Comparison of ENCODE assay signal across 8 cellular contexts in genomic region chr1:236523704-236524141, GRCh38. TPM values are rescaled to one million over a fixed set of nuclear protein-coding genes. Genes with fewer than 3 reads are reported as not detected.
DNase-seq lines count a peak whose midpoint lies in the region; ATAC-seq and TF ChIP-seq lines count a peak whose summit lies in the region.

LGALS8 (plus strand) TSS chr1:236523982; CDS start chr1:236526071, 2,089 bp downstream.

- H3K27ac ChIP-seq in SK-N-SH (ENCODE audit: low read depth in 2 of 2, low read length in 1 of 2) (peak within 1 kb of the TSS; percentile 7 to 40; a peak in 3 of 4 replicates), suprapubic skin (peak within 1 kb of the TSS; percentile 87)

- intact Hi-C loops in Calu3 (cut with micrococcal nuclease; ENCODE audit: unreplicated experiment): loop anchor here (5.0 kb wide), 1 partner anchor 131 kb away; the partner anchor contains the start of gene EDARADD

- H3K9me2 ChIP-seq in SK-N-SH: no peaks in the 10 kb centered on the region

- peak within 1 kb of the TSS; percentile 97 for H2AFZ ChIP-seq in SK-N-SH (ENCODE audit: low read depth)

- TF ChIP-seq CTCF in Calu3 (IDR thresholded peaks at IDR 0.05; ENCODE audit: unreplicated experiment): no peak
- no peak for TF ChIP-seq CTCF in SK-N-SH (IDR thresholded peaks at IDR 0.05)
- no peak for TF ChIP-seq CTCF in omental fat pad (IDR thresholded peaks at IDR 0.05)
- no peak for TF ChIP-seq CTCF in suprapubic skin (IDR thresholded peaks at IDR 0.05)

- DNase-seq in Calu3 (peak; percentile 80), HuH-7 (ENCODE audit: low spot score) (peak; percentile 46), SK-N-SH (peak; percentile 93), globus pallidus (ENCODE audit: low spot score) (peak; percentile 67), omental fat pad (ENCODE audit: low spot score) (peak; percentile 91), suprapubic skin (ENCODE audit: low spot score in 2 of 2) (peak; percentile 95 to 96)
- DNase-seq in activated naive CD4-positive, alpha-beta T cell treated with anti-CD3 and anti-CD28 coated beads, Interleukin-2, amount 10 ng/mL, durations not matched to agents 7 days and 5 days: peak; percentile 92

- no TSS peak for BruUV-seq in Calu3 (replicated peaks; lab: Mats Ljungman, UMichigan)

- no peaks in the 10 kb centered on the region for H3K27me3 Mint-ChIP-seq in Calu3 (ENCODE audit: unreplicated experiment)
- peaks cover 16% of the 10 kb centered on the region for H3K27me3 Mint-ChIP-seq in activated naive CD4-positive, alpha-beta T cell treated with anti-CD3 and anti-CD28 coated beads, Interleukin-2, amount 10 ng/mL, durations not matched to agents 7 days and 5 days

- H3K27me3 ChIP-seq in SK-N-SH (ENCODE audit: insufficient read depth) (no peaks in the 10 kb centered on the region), suprapubic skin (no peaks in the 10 kb centered on the region)

- H3K9ac ChIP-seq in SK-N-SH: peak within 1 kb of the TSS; percentile 65

- POLR2A ChIA-PET in SK-N-SH (lab: Yijun Ruan, JAX): interaction anchor here (0.5 kb wide), 1 partner anchor 85 kb away, joined by 3 read pairs; no protein-coding TSS in a partner anchor

- no peaks in the 10 kb centered on the region for H3K9me3 Mint-ChIP-seq in Calu3 (ENCODE audit: low read depth, unreplicated experiment)
- no peaks in the 10 kb centered on the region for H3K9me3 Mint-ChIP-seq in activated naive CD4-positive, alpha-beta T cell treated with anti-CD3 and anti-CD28 coated beads, Interleukin-2, amount 10 ng/mL, durations not matched to agents 7 days and 5 days

- H3K79me2 ChIP-seq in SK-N-SH (ENCODE audit: insufficient read depth): peaks cover 9% of the 10 kb centered on the region

- no peaks in the 10 kb centered on the region for H3K9me3 ChIP-seq in SK-N-SH
- no peaks in the 10 kb centered on the region for H3K9me3 ChIP-seq in suprapubic skin

- H4K20me1 ChIP-seq in SK-N-SH (ENCODE audit: insufficient read depth): no peaks in the 10 kb centered on the region

- H3K4me3 ChIP-seq in SK-N-SH (ENCODE audit: low read depth in 2 of 2, low read length in 1 of 2) (peak within 1 kb of the TSS; percentile 67 to 81), suprapubic skin (peak within 1 kb of the TSS; percentile 71)

- ATAC-seq in GM21447 (IDR thresholded peaks at IDR 0.05; ENCODE audit: unreplicated experiment): peak; percentile 66
- peak; percentile 92 for ATAC-seq in omental fat pad (ENCODE audit: low FRiP score)

- 4% methylated on average over 10 of the region's 35 CpGs for WGBS in SK-N-SH (ENCODE audit: low lambda C conversion rate)
- 0% methylated on average over 3 of the region's 35 CpGs for WGBS in suprapubic skin

- peak in 1 of 2 donors; percentile 41 for TF ChIP-seq POLR2A in suprapubic skin (IDR thresholded peaks at IDR 0.05)

- no peak for TF ChIP-seq EP300 in SK-N-SH (IDR thresholded peaks at IDR 0.05; ENCODE audit: borderline replicate concordance in 1 of 2, low read depth in 1 of 2, low read length in 1 of 2)
- TF ChIP-seq EP300 in suprapubic skin (IDR thresholded peaks at IDR 0.05): no peak

- no peaks in the 10 kb centered on the region for H3K4me1 Mint-ChIP-seq in Calu3 (ENCODE audit: low read depth, unreplicated experiment)
- H3K4me1 Mint-ChIP-seq in activated naive CD4-positive, alpha-beta T cell treated with anti-CD3 and anti-CD28 coated beads, Interleukin-2, amount 10 ng/mL, durations not matched to agents 7 days and 5 days: peaks cover 37% of the 10 kb centered on the region

- peak within 1 kb of the TSS; percentile 93 for H3K4me3 Mint-ChIP-seq in Calu3 (ENCODE audit: low read depth, unreplicated experiment)
- H3K4me3 Mint-ChIP-seq in activated naive CD4-positive, alpha-beta T cell treated with anti-CD3 and anti-CD28 coated beads, Interleukin-2, amount 10 ng/mL, durations not matched to agents 7 days and 5 days: peak within 1 kb of the TSS; percentile 98

- TF ChIP-seq RAD21 in SK-N-SH (IDR thresholded peaks at IDR 0.05; ENCODE audit: low read length): no peak

- H3K36me3 Mint-ChIP-seq in Calu3 (ENCODE audit: insufficient read depth, unreplicated experiment): peaks cover 24% of the 10 kb centered on the region
- H3K36me3 Mint-ChIP-seq in activated naive CD4-positive, alpha-beta T cell treated with anti-CD3 and anti-CD28 coated beads, Interleukin-2, amount 10 ng/mL, durations not matched to agents 7 days and 5 days: peaks cover 24% of the 10 kb centered on the region

- H3K27ac Mint-ChIP-seq in Calu3 (ENCODE audit: unreplicated experiment): peak within 1 kb of the TSS; percentile 92
- peak within 1 kb of the TSS; percentile 99 for H3K27ac Mint-ChIP-seq in activated naive CD4-positive, alpha-beta T cell treated with anti-CD3 and anti-CD28 coated beads, Interleukin-2, amount 10 ng/mL, durations not matched to agents 7 days and 5 days

- H3K4me1 ChIP-seq in SK-N-SH (ENCODE audit: control insufficient read depth in 1 of 2, insufficient read depth in 2 of 2, low read depth in 1 of 2, low read length in 1 of 2) (peaks cover 0 to 8% of the 10 kb centered on the region in 2 experiments; a peak in 2 of 4 replicates), suprapubic skin (peaks cover 7% of the 10 kb centered on the region)

- H3K4me2 ChIP-seq in SK-N-SH: peak within 1 kb of the TSS; percentile 85

- H3K36me3 ChIP-seq in SK-N-SH (replicated peaks in 1 of 2; ENCODE audit: control insufficient read depth in 1 of 2, insufficient read depth in 2 of 2, low read length in 1 of 2): peaks cover 4 to 15% of the 10 kb centered on the region in 2 experiments
- H3K36me3 ChIP-seq in suprapubic skin: peaks cover 14% of the 10 kb centered on the region

- CTCF ChIA-PET in Calu3 (lab: Charles Lee): interaction anchor here (0.6 kb wide), 1 partner anchor 1191 kb away, joined by 3 read pairs; no protein-coding TSS in a partner anchor
- CTCF ChIA-PET in SK-N-SH (lab: Yijun Ruan, JAX): interaction anchor here (1.1 kb wide), 1 partner anchor 14 kb away, joined by 3 read pairs; no protein-coding TSS in a partner anchor
- CTCF ChIA-PET in activated naive CD4-positive, alpha-beta T cell treated with anti-CD3 and anti-CD28 coated beads, Interleukin-2, amount 10 ng/mL, durations not matched to agents 7 days and 5 days (lab: Charles Lee): no interaction called here

- H3F3A ChIP-seq in SK-N-SH (replicated peaks; ENCODE audit: insufficient read depth): no peaks in the 10 kb centered on the region

TF ChIP-seq in SK-N-SH, 30 proteins besides CTCF, POLR2A, EP300 and RAD21:
- peak; percentile 54 for TF ChIP-seq CHD2 (IDR thresholded peaks at IDR 0.05; ENCODE audit: low read length, partially characterized antibody)
- no peak for TF ChIP-seq FOXM1 (IDR thresholded peaks at IDR 0.05; ENCODE audit: low read depth)
- TF ChIP-seq MXI1 (IDR thresholded peaks at IDR 0.05; ENCODE audit: low read depth, low read length): peak; percentile 68; the same call in 1 of the 2 replicates
- peak; percentile 50; the same call in 1 of the 2 replicates for TF ChIP-seq TAF1 (IDR thresholded peaks at IDR 0.05; ENCODE audit: borderline replicate concordance, low read depth, low read length)
- TF ChIP-seq ELF1 (IDR thresholded peaks at IDR 0.05): peak; percentile 46; the same call in 1 of the 2 replicates
- TF ChIP-seq IRF3 (IDR thresholded peaks at IDR 0.05; ENCODE audit: low read depth, low read length): no peak
- TF ChIP-seq FOSL2 (IDR thresholded peaks at IDR 0.05; ENCODE audit: borderline replicate concordance, low read depth): no peak
- peak; percentile 58 for TF ChIP-seq MAX (IDR thresholded peaks at IDR 0.05; ENCODE audit: low read depth)

RNA-seq across cellular contexts. Expression of gene LGALS8, which starts in this region (rescaled TPM):
- total RNA-seq in Calu3 (2022) (46.5 and 50.3 TPM in 2 replicates), omental fat pad (100 to 1,000 TPM in 2 of 4 donors, 10 to 100 TPM in 2; 73.8 to 129 (median 110) TPM), suprapubic skin (100 to 1,000 TPM in 2 of 4 donors, 10 to 100 TPM in 2; 70.2 to 280 (median 99.3) TPM)
- polyA plus RNA-seq in SK-N-SH (2012; rRNA removed): 18.9 and 30.3 TPM in 2 replicates
- polyA plus RNA-seq in SK-N-SH (2012; cell fraction: cytosol; rRNA removed): 18.4 and 19.8 TPM in 2 replicates
- 74.2 and 96.2 TPM in 2 replicates for polyA plus RNA-seq in SK-N-SH (2012; cell fraction: nucleus; rRNA removed)

Comparison
In these comparisons a context has a peak if more than half of its experiments do, and no peak if none do; other contexts are left out.
1. Peak in every context shown above with its lines: DNase-seq, ATAC-seq, H3K4me3 ChIP-seq and H3K27ac ChIP-seq.